1 cellular context compared by ENCODE assay signal in genomic region chr3:33900809-33901505, GRCh38.
TF ChIP-seq lines count a peak whose summit lies in the region.

No MANE protein-coding gene starts in this region.

TF ChIP-seq in K562, 482 proteins besides CTCF, POLR2A, EP300 and RAD21 (continued from another document):
- 0 out of 2 replicates have a peak, but pooled peaks have one; percentile 9 for TF ChIP-seq ATF4 (CRISPR knock-in tag; IDR thresholded peaks at IDR 0.05)
- no peak for TF ChIP-seq HEY1 (CRISPR knock-in tag; IDR thresholded peaks at IDR 0.05; ENCODE audit: borderline replicate concordance)
- TF ChIP-seq KHSRP (IDR thresholded peaks at IDR 0.05): peak; percentile 82
- TF ChIP-seq HDAC8 (tag; IDR thresholded peaks at IDR 0.05): no peak; the same call in 1 of the 2 replicates
- peak; percentile 93 for TF ChIP-seq GATA2 (CRISPR knock-in tag; IDR thresholded peaks at IDR 0.05)
- no peak for TF ChIP-seq SREBF1 (IDR thresholded peaks at IDR 0.05; ENCODE audit: borderline replicate concordance, low read depth, low read length)
- TF ChIP-seq, protein P1, sequence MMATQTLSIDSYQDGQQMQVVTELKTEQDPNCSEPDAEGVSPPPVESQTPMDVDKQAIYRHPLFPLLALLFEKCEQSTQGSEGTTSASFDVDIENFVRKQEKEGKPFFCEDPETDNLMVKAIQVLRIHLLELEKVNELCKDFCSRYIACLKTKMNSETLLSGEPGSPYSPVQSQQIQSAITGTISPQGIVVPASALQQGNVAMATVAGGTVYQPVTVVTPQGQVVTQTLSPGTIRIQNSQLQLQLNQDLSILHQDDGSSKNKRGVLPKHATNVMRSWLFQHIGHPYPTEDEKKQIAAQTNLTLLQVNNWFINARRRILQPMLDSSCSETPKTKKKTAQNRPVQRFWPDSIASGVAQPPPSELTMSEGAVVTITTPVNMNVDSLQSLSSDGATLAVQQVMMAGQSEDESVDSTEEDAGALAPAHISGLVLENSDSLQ (IDR thresholded peaks at IDR 0.05): peak; percentile 86
- TF ChIP-seq ZNF586 (CRISPR knock-in tag; conservative IDR thresholded peaks at IDR 0.05): 0 out of 2 replicates have a peak, but pooled peaks have one; percentile 26
- TF ChIP-seq TEAD2 (tag; IDR thresholded peaks at IDR 0.05): peak; percentile 62
- 0 out of 2 replicates have a peak, but pooled peaks have one; percentile 49 for TF ChIP-seq NR2C1 (IDR thresholded peaks at IDR 0.05)
- TF ChIP-seq NR2C1 (tag; IDR thresholded peaks at IDR 0.05): peak; percentile 73
- TF ChIP-seq ZBED1 (IDR thresholded peaks at IDR 0.05): 0 out of 2 replicates have a peak, but pooled peaks have one; percentile 68
- no peak for TF ChIP-seq PHTF2 (CRISPR knock-in tag; IDR thresholded peaks at IDR 0.05)
